Comparison of ENCODE assay signal across 9 cellular contexts in the genomic region with DNA sequence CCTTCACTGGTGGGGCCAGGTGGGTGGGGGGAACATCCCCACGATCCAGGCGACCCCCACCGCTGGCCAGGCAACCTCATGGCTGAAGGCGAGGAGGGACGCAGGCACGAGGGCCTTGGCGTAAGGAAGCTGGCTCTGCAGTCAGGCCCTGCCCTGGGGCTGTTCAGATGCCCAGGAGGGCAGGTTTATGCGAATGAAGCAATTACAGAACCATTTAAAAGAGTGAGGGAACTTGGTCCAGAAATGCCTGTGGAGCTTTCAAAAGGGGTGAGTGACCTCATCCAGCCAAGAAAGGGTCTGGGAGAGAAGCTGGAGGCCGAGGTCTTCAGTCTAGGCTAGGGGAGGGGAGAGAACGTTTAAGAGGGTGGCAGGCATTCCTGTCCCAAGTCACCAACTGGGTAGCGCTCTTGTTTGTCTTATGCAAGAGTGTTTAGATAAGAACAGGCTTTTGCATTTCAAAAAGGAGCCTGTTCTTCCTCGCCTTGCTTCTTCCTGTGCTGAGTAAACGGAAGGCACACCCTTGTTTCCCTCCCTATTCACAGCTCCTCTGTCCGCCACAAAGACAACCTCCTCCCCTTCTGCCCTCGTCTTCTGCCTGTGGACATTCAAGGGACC.
DNase-seq lines count a peak whose midpoint lies in the region; ATAC-seq and TF ChIP-seq lines count a peak whose summit lies in the region.
"Had no signal": no experiment of that assay in that cellular context is flagged by ENCODE, and none has a peak within 500 bp of the region (broad histone marks: within the 10 kb centered on the region; RNA-seq: fewer than 3 reads in every experiment).

No MANE protein-coding gene starts in this region.

- ATAC-seq in effector memory CD8-positive, alpha-beta T cell (replicated peaks), result peak; percentile 17
- no peak for ATAC-seq in GM21367 (IDR thresholded peaks at IDR 0.05; ENCODE audit: unreplicated experiment)

- DNase-seq in DMS153 treated with DMSO at 0.1 percent for 48 hours (lab: John Stamatoyannopoulos, UW; ENCODE audit: unreplicated experiment) (peak; percentile 11), DMS153 (lab: John Stamatoyannopoulos, UW) (no peak), NCI-H748 (lab: John Stamatoyannopoulos, UW; ENCODE audit: unreplicated experiment) (peak; percentile 48), neural crest cell (ENCODE audit: low read depth, low spot score) (no peak), AG20443 (ENCODE audit: low spot score) (no peak), epidermal melanocyte (ENCODE audit: insufficient read length, low spot score) (no peak)
- DNase-seq in effector memory CD8-positive, alpha-beta T cell, result no peak
- DNase-seq: activated CD8-positive, alpha-beta memory T cell treated with anti-CD3 and anti-CD28 coated beads, Interleukin-2, amount 50 U/mL, for 4 hours had no signal

- peaks cover 21 to 28% of the 10 kb centered on the region in 2 donors for H3K27me3 Mint-ChIP-seq in effector memory CD8-positive, alpha-beta T cell
- H3K27me3 Mint-ChIP-seq in neural crest cell (ENCODE audit: low read depth), result no peaks in the 10 kb centered on the region

- H3K4me3 Mint-ChIP-seq in effector memory CD8-positive, alpha-beta T cell, result peak overlapping the region in 1 of 2 donors; percentile 45
- no peak overlapping the region for H3K4me3 Mint-ChIP-seq in neural crest cell

- peak overlapping the region; percentile 2 to 47 for H3K27ac Mint-ChIP-seq in effector memory CD8-positive, alpha-beta T cell
- peak overlapping the region; percentile 16 for H3K27ac Mint-ChIP-seq in neural crest cell (ENCODE audit: unreplicated experiment)

- H3K4me1 Mint-ChIP-seq in effector memory CD8-positive, alpha-beta T cell (ENCODE audit: low read depth in 2 of 2), result peaks cover 3 to 31% of the 10 kb centered on the region in 2 donors
- H3K4me1 Mint-ChIP-seq in neural crest cell, result peaks cover 40% of the 10 kb centered on the region

- no peak for TF ChIP-seq CTCF in neural crest cell (conservative IDR thresholded peaks at IDR 0.05)

- H3K9me3 Mint-ChIP-seq in effector memory CD8-positive, alpha-beta T cell, result no peaks in the 10 kb centered on the region
- H3K9me3 Mint-ChIP-seq in neural crest cell, result no peaks in the 10 kb centered on the region

- H3K36me3 Mint-ChIP-seq in effector memory CD8-positive, alpha-beta T cell (ENCODE audit: insufficient read depth), result peaks cover 2% of the 10 kb centered on the region
- H3K36me3 Mint-ChIP-seq in neural crest cell (ENCODE audit: low read depth), result no peaks in the 10 kb centered on the region

Comparison
In these comparisons a context has a peak if more than half of its experiments do, and no peak if none do; other contexts are left out.
1. DNase-seq: peak in DMS153 treated with DMSO at 0.1 percent for 48 hours (single experiment) and NCI-H748 (single experiment); none in DMS153 (single experiment), effector memory CD8-positive, alpha-beta T cell (0 of 3), neural crest cell (single experiment), AG20443 (single experiment) and epidermal melanocyte (single experiment).